Comparison of ENCODE assay signal across 8 cellular contexts in the genomic region with DNA sequence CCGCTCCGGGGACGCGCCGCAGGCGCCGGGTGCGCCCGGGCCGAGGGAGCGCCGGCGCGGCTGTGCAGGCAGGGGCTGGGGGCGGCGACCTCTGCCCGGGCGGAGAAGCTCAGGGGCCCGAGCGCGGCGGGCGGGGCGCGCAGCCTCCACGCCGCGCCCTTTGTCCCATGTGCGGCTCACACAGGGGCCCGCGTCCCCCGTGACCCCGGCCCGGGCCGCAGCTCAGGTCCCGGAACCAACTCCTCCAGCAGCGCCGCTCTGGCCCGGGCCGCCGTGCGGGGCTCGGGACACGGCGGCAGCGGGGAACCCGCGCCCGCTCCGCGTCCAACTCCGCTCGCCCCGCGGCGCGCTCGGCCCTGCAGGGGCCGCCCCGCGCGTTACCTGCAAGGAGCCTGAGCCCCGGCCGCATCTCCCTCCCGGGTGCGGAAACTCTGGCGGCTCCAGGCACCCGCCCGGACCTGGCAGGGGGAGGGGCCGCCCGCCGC. TPM values are rescaled to one million over a fixed set of nuclear protein-coding genes. Genes with fewer than 3 reads are reported as not detected.
DNase-seq lines count a peak whose midpoint lies in the region; ATAC-seq and TF ChIP-seq lines count a peak whose summit lies in the region.

A gene with protein sequence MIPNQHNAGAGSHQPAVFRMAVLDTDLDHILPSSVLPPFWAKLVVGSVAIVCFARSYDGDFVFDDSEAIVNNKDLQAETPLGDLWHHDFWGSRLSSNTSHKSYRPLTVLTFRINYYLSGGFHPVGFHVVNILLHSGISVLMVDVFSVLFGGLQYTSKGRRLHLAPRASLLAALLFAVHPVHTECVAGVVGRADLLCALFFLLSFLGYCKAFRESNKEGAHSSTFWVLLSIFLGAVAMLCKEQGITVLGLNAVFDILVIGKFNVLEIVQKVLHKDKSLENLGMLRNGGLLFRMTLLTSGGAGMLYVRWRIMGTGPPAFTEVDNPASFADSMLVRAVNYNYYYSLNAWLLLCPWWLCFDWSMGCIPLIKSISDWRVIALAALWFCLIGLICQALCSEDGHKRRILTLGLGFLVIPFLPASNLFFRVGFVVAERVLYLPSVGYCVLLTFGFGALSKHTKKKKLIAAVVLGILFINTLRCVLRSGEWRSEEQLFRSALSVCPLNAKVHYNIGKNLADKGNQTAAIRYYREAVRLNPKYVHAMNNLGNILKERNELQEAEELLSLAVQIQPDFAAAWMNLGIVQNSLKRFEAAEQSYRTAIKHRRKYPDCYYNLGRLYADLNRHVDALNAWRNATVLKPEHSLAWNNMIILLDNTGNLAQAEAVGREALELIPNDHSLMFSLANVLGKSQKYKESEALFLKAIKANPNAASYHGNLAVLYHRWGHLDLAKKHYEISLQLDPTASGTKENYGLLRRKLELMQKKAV (minus strand): TSS at position 433 of the 485 bp plus-strand sequence. CDS start 4,433 bp downstream, outside the sequence.

- ATAC-seq in HG03280 (IDR thresholded peaks at IDR 0.05; ENCODE audit: unreplicated experiment): peak; percentile 45

- no peak for DNase-seq in BJ (ENCODE audit: low read depth)
- peak; percentile 22 for DNase-seq in GM19240 (ENCODE audit: insufficient read length, low spot score)
- DNase-seq in WERI-Rb-1: no peak
- DNase-seq in fibroblast of pulmonary artery (ENCODE audit: low read depth): no peak
- DNase-seq in SKM-1 (lab: John Stamatoyannopoulos, UW; ENCODE audit: unreplicated experiment): no peak
- no peak for DNase-seq in germinal center (ENCODE audit: low spot score)

- POLR2A ChIA-PET in BJ (lab: Charles Lee): no interaction called here

- peaks cover 5% of the 10 kb centered on the region for H3K9me3 ChIP-seq in WERI-Rb-1 (ENCODE audit: severe bottlenecking)
- no peaks in the 10 kb centered on the region for H3K9me3 ChIP-seq in parathyroid adenoma (ENCODE audit: control insufficient read depth, low read length)

- H3K4me3 ChIP-seq in BJ (ENCODE audit: low read depth, low read length): peak within 1 kb of the TSS; percentile 51
- H3K4me3 ChIP-seq in WERI-Rb-1 (ENCODE audit: low read depth, low read length): peak within 1 kb of the TSS; percentile 84
- H3K4me3 ChIP-seq in fibroblast of pulmonary artery (replicated peaks; ENCODE audit: low read depth, low read length): peak within 1 kb of the TSS; percentile 77
- H3K4me3 ChIP-seq in parathyroid adenoma (ENCODE audit: low read depth, low read length): peak within 1 kb of the TSS; percentile 73

- H3K4me2 ChIP-seq in parathyroid adenoma (ENCODE audit: low read length): peak within 1 kb of the TSS; percentile 96

- H3K36me3 ChIP-seq in BJ (ENCODE audit: control insufficient read depth, insufficient read depth, low read length) (no peaks in the 10 kb centered on the region), WERI-Rb-1 (peaks cover 11% of the 10 kb centered on the region), parathyroid adenoma (ENCODE audit: control insufficient read depth, insufficient read depth, low read length) (no peaks in the 10 kb centered on the region)

- CTCF ChIA-PET in BJ (lab: Yijun Ruan, JAX): interaction anchor here (1.2 kb wide), 1 partner anchor 9 kb away, joined by 4 read pairs; no protein-coding TSS in a partner anchor

- H3K79me2 ChIP-seq in parathyroid adenoma: no peaks in the 10 kb centered on the region

- TF ChIP-seq CTCF in BJ (IDR thresholded peaks at IDR 0.05; ENCODE audit: insufficient read depth, low read depth, low read length) (no peak), WERI-Rb-1 (IDR thresholded peaks at IDR 0.05; ENCODE audit: low read depth, low read length) (no peak), fibroblast of pulmonary artery (IDR thresholded peaks at IDR 0.05; ENCODE audit: low read length, missing control alignments) (no peak), parathyroid adenoma (IDR thresholded peaks at IDR 0.05) (no peak)

- no peak within 1 kb of the TSS for H3K9ac ChIP-seq in parathyroid adenoma

- H3K27ac ChIP-seq in WERI-Rb-1 (peak within 1 kb of the TSS; percentile 94), parathyroid adenoma (peak within 1 kb of the TSS; percentile 51)

- no peaks in the 10 kb centered on the region for H3K4me1 ChIP-seq in parathyroid adenoma

- no peaks in the 10 kb centered on the region; the same call in 1 of the 2 replicates for H3K27me3 ChIP-seq in BJ (ENCODE audit: control insufficient read depth, insufficient read depth, low read length)
- no peaks in the 10 kb centered on the region for H3K27me3 ChIP-seq in WERI-Rb-1 (ENCODE audit: insufficient read depth, low read depth, severe bottlenecking)
- no peaks in the 10 kb centered on the region for H3K27me3 ChIP-seq in parathyroid adenoma (ENCODE audit: control insufficient read depth, insufficient read depth, low read length)

- H2AFZ ChIP-seq in parathyroid adenoma: peak within 1 kb of the TSS; percentile 85

RNA-seq across cellular contexts. Expression of the gene that starts here (rescaled TPM):
- 7.1 and 10.9 TPM in 2 replicates for polyA plus RNA-seq in BJ (2011; rRNA removed)
- 5.1 and 6.4 TPM in 2 replicates for polyA minus RNA-seq in BJ (2011; rRNA and poly(A)+ RNA removed)
